ENCODE assay signal across 28 cellular contexts in the genomic region with DNA sequence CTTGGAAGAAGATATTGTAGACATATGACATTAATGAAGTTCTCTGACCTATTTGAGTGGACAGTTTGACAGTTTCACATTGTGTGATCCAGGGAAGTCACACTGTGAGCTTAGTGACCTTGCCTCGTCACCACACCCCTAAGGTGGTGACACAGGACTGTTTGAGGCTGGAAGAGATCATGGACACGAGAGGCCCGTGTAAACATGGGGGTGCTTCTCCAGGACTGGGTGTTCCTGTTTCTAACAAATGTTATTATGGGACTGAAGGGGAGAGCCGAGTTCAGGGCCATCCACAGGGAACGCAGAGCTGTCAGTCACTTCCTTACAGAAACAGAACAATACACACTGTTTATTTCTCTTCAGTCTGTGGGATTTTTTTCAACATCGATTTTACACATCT.
"Had no signal": no experiment of that assay in that cellular context is flagged by ENCODE, and none has a peak within 500 bp of the region (broad histone marks: within the 10 kb centered on the region; RNA-seq: fewer than 3 reads in every experiment).

No MANE protein-coding gene starts in this region.

- H3K4me1 Mint-ChIP-seq: activated CD4-positive, alpha-beta T cell treated with anti-CD3 and anti-CD28 coated beads, Interleukin-2, amount 10 ng/mL, durations not matched to agents 24 days and 14 days; activated T-helper 17 cell treated with anti-CD3 and anti-CD28 coated beads, Interleukin-2, amount 50 U/mL, for 72 hours; brain; T-helper 17 cell had no signal

- H3K4me3 ChIP-seq: cardiac muscle cell, SJSA1 had no signal

- H3K4me3 Mint-ChIP-seq: activated B cell treated with CpG ODN at 0.5 μM for 24 hours; activated CD4-positive, alpha-beta T cell treated with anti-CD3 and anti-CD28 coated beads, Interleukin-2, amount 10 ng/mL, durations not matched to agents 24 days and 14 days; activated naive CD4-positive, alpha-beta T cell treated with anti-CD3 and anti-CD28 coated beads for 36 hours; activated naive CD8-positive, alpha-beta T cell; activated T-helper 17 cell treated with anti-CD3 and anti-CD28 coated beads, Interleukin-2, amount 50 U/mL, for 72 hours; brain; T-helper 17 cell had no signal

- H3K9me3 ChIP-seq: SJSA1 had no signal

- H3K27me3 Mint-ChIP-seq: activated B cell treated with CpG ODN at 0.5 μM for 24 hours; activated CD4-positive, alpha-beta T cell treated with anti-CD3 and anti-CD28 coated beads, Interleukin-2, amount 10 ng/mL, durations not matched to agents 24 days and 14 days; activated naive CD8-positive, alpha-beta T cell; brain; T-helper 17 cell had no signal

- H3K4me1 ChIP-seq: SJSA1 had no signal

- H3K9me3 Mint-ChIP-seq: activated CD4-positive, alpha-beta T cell treated with anti-CD3 and anti-CD28 coated beads, Interleukin-2, amount 10 ng/mL, durations not matched to agents 24 days and 14 days; activated T-helper 17 cell treated with anti-CD3 and anti-CD28 coated beads, Interleukin-2, amount 50 U/mL, for 72 hours had no signal

- H3K27ac Mint-ChIP-seq: activated B cell treated with CpG ODN at 0.5 μM for 24 hours; activated CD4-positive, alpha-beta T cell treated with anti-CD3 and anti-CD28 coated beads, Interleukin-2, amount 10 ng/mL, durations not matched to agents 24 days and 14 days; activated naive CD4-positive, alpha-beta T cell treated with anti-CD3 and anti-CD28 coated beads for 36 hours; activated naive CD8-positive, alpha-beta T cell; activated T-helper 17 cell treated with anti-CD3 and anti-CD28 coated beads, Interleukin-2, amount 50 U/mL, for 72 hours; T-helper 17 cell had no signal

- DNase-seq: activated B cell treated with CpG ODN at 0.5 μM for 24 hours; activated CD4-positive, alpha-beta T cell treated with anti-CD3 and anti-CD28 coated beads for 1 hour; activated CD4-positive, alpha-beta T cell treated with anti-CD3 and anti-CD28 coated beads, Interleukin-2, amount 10 ng/mL, durations not matched to agents 24 days and 14 days; activated CD4-positive, alpha-beta T cell treated with anti-CD3 and anti-CD28 coated beads, Interleukin-2, amount 50 U/mL, for 48 hours; activated gamma-delta T cell; activated naive CD4-positive, alpha-beta T cell treated with anti-CD3 and anti-CD28 coated beads for 36 hours; activated T-cell treated with anti-CD3 and anti-CD28 coated beads, Interleukin-2, amount 50 U/mL, for 48 hours; amygdala; cerebellar nuclear complex; MM.1S; NCI-H1105; NCI-H1436; NCI-H187 treated with DMSO at 0.1 percent for 48 hours; NCI-H2081 treated with DMSO at 0.1 percent for 48 hours; NCI-H446; NCI-H524; RPMI8226; SHP77; T-helper 17 cell; T-helper 9 cell had no signal

- ATAC-seq: activated T-helper 17 cell treated with anti-CD3 and anti-CD28 coated beads, Interleukin-2, amount 50 U/mL, for 72 hours; Panc1; SK-N-SH treated with all-trans-retinoic acid at 6 μM for 48 hours; T-helper 17 cell had no signal

- H3K27me3 ChIP-seq: cardiac muscle cell, SJSA1 had no signal

- H3K36me3 Mint-ChIP-seq: activated naive CD8-positive, alpha-beta T cell had no signal

- H3K27ac ChIP-seq: cardiac muscle cell, SJSA1 had no signal

- FAIRE-seq: astrocyte had no signal

- H3K36me3 ChIP-seq: cardiac muscle cell, SJSA1 had no signal
